ENCODE assay signal across 23 cellular contexts in genomic region chrX:115047715-115048114, GRCh38. TPM values are rescaled to one million over a fixed set of nuclear protein-coding genes. Genes with fewer than 3 reads are reported as not detected.
DNase-seq lines count a peak whose midpoint lies in the region; ATAC-seq and TF ChIP-seq lines count a peak whose summit lies in the region.
"Had no signal": no experiment of that assay in that cellular context is flagged by ENCODE, and none has a peak within 500 bp of the region (broad histone marks: within the 10 kb centered on the region; RNA-seq: fewer than 3 reads in every experiment).

No MANE protein-coding gene starts in this region.

- no peak overlapping the region for H4K12ac ChIP-seq in trophoblast cell (ENCODE audit: low read depth, low read length)

- no peak overlapping the region for H3K4ac ChIP-seq in trophoblast cell (ENCODE audit: low read depth, low read length)

- no peaks in the 10 kb centered on the region for H3K36me3 ChIP-seq in trophoblast cell (ENCODE audit: control insufficient read depth in 1 of 2, insufficient read depth in 2 of 2, low read length in 2 of 2)
- H3K36me3 ChIP-seq in right lobe of liver, result no peaks in the 10 kb centered on the region
- no peaks in the 10 kb centered on the region for H3K36me3 ChIP-seq in body of pancreas (replicated peaks in 1 of 2; ENCODE audit: insufficient read depth in 1 of 2, low read depth in 2 of 2)

- H2BK120ac ChIP-seq in trophoblast cell (ENCODE audit: insufficient read depth, low read length, poor library complexity), result no peak overlapping the region

- no peak for TF ChIP-seq POLR2A in right lobe of liver (IDR thresholded peaks at IDR 0.05)
- TF ChIP-seq POLR2A in body of pancreas (IDR thresholded peaks at IDR 0.05), result no peak

- H3K14ac ChIP-seq in trophoblast cell (ENCODE audit: low read length), result no peak overlapping the region

- TF ChIP-seq CTCF in foreskin keratinocyte (conservative IDR thresholded peaks at IDR 0.05), result no peak
- no peak for TF ChIP-seq CTCF in right lobe of liver (IDR thresholded peaks at IDR 0.05)
- TF ChIP-seq CTCF in body of pancreas (IDR thresholded peaks at IDR 0.05), result no peak

- in situ Hi-C loops in G401 (cut with HindIII; ENCODE audit: low sequenced_read_pairs), result no loop called here

- H3K27ac ChIP-seq in foreskin keratinocyte (no peak overlapping the region), trophoblast cell (ENCODE audit: low read depth, low read length) (no peak overlapping the region), right lobe of liver (no peak overlapping the region), body of pancreas (no peak overlapping the region)
- H3K27ac ChIP-seq: RWPE1 had no signal

- H3K4me1 ChIP-seq in foreskin keratinocyte, result no peaks in the 10 kb centered on the region
- no peaks in the 10 kb centered on the region for H3K4me1 ChIP-seq in trophoblast cell (ENCODE audit: control insufficient read depth in 1 of 2, insufficient read depth in 2 of 2, low read length in 2 of 2)
- H3K4me1 ChIP-seq in right lobe of liver, result no peaks in the 10 kb centered on the region
- no peaks in the 10 kb centered on the region for H3K4me1 ChIP-seq in body of pancreas

- no peak overlapping the region for H4K91ac ChIP-seq in trophoblast cell (ENCODE audit: low read depth, low read length)

- no peak overlapping the region for H2AFZ ChIP-seq in trophoblast cell (ENCODE audit: insufficient read depth, low read length, poor library complexity)

- H3K4me3 ChIP-seq in trophoblast cell (ENCODE audit: low read depth, low read length), result no peak overlapping the region
- no peak overlapping the region for H3K4me3 ChIP-seq in right lobe of liver
- H3K4me3 ChIP-seq in body of pancreas, result no peak overlapping the region

- no peak overlapping the region for H3K4me2 ChIP-seq in trophoblast cell (ENCODE audit: low read length)

- no peak overlapping the region for H3K23ac ChIP-seq in trophoblast cell (ENCODE audit: low read length)

- DNase-seq in EH (ENCODE audit: low read depth) (peak; percentile 57), foreskin keratinocyte (peak in 1 of 2 donors; percentile 43), trophoblast cell (peak; percentile 1 to 51), G401 (ENCODE audit: low spot score) (no peak), right lobe of liver (no peak), body of pancreas (no peak), NCI-H146 treated with DMSO at 0.1 percent for 48 hours (lab: John Stamatoyannopoulos, UW; ENCODE audit: unreplicated experiment) (no peak)
- DNase-seq: 8988T; AML-193; C1 segment of cervical spinal cord; CD8-positive, alpha-beta T cell; H9; KG1; NCI-H1092 treated with DMSO at 0.1 percent for 48 hours; NCI-H1436 treated with DMSO at 0.1 percent for 48 hours; NCI-H2029 treated with DMSO at 0.1 percent for 48 hours; NCI-H226; NCI-H510A treated with DMSO at 0.1 percent for 48 hours; NCI-H748 treated with DMSO at 0.1 percent for 48 hours; NK-92 treated with Interleukin-12 subunit alpha and Interleukin-12 subunit beta, amount 100 ng/mL, for 24 hours; SIG-M5 had no signal

- H3K27me3 ChIP-seq in foreskin keratinocyte, result no peaks in the 10 kb centered on the region
- H3K27me3 ChIP-seq in trophoblast cell (ENCODE audit: insufficient read depth, low read length), result no peaks in the 10 kb centered on the region
- H3K27me3 ChIP-seq in right lobe of liver, result no peaks in the 10 kb centered on the region
- no peaks in the 10 kb centered on the region for H3K27me3 ChIP-seq in body of pancreas

- intact Hi-C loops in right lobe of liver (cut with DNase I) (no loop called here), body of pancreas (cut with DNase I) (no loop called here)

- no peaks in the 10 kb centered on the region for H3K79me2 ChIP-seq in trophoblast cell (ENCODE audit: control insufficient read depth, insufficient read depth, low read length, poor library complexity)

- ATAC-seq in SK-N-SH treated with all-trans-retinoic acid at 6 μM for 48 hours, result peak; percentile 55; the same call in 2 of the 3 replicates
- peak; percentile 15 for ATAC-seq in foreskin keratinocyte
- no peak for ATAC-seq in right lobe of liver
- ATAC-seq in body of pancreas, result no peak
- ATAC-seq: CD8-positive, alpha-beta T cell had no signal

- no peak overlapping the region for H2AK5ac ChIP-seq in trophoblast cell (ENCODE audit: low read length)

- H3K9me3 ChIP-seq in trophoblast cell (ENCODE audit: insufficient read depth, low read depth, low read length) (no peaks in the 10 kb centered on the region), right lobe of liver (no peaks in the 10 kb centered on the region), body of pancreas (no peaks in the 10 kb centered on the region)

- no peak overlapping the region for H4K8ac ChIP-seq in trophoblast cell (ENCODE audit: low read depth, low read length)

- H3K9ac ChIP-seq in trophoblast cell (ENCODE audit: low read length), result no peak overlapping the region

- no peak overlapping the region for H3K18ac ChIP-seq in trophoblast cell (ENCODE audit: low read length)

- no peak overlapping the region for H2BK12ac ChIP-seq in trophoblast cell (ENCODE audit: low read length)

- H3K79me1 ChIP-seq in trophoblast cell (ENCODE audit: low read length), result no peaks in the 10 kb centered on the region

- no peak overlapping the region for H2BK5ac ChIP-seq in trophoblast cell (ENCODE audit: low read depth, low read length, poor library complexity)

TF ChIP-seq in SK-N-SH treated with all-trans-retinoic acid at 6 μM for 48 hours, 23 proteins besides CTCF, POLR2A, EP300 and RAD21:
- TF ChIP-seq ARNTL (CRISPR knock-in tag; IDR thresholded peaks at IDR 0.05; ENCODE audit: borderline replicate concordance, low read depth) (no peak), GLIS3 (CRISPR knock-in tag; IDR thresholded peaks at IDR 0.05) (no peak), SNAI2 (CRISPR knock-in tag; IDR thresholded peaks at IDR 0.05) (no peak), TSHZ2 (CRISPR knock-in tag; IDR thresholded peaks at IDR 0.05) (no peak), BACH2 (CRISPR knock-in tag; IDR thresholded peaks at IDR 0.05; ENCODE audit: borderline replicate concordance) (no peak), POU6F1 (CRISPR knock-in tag; IDR thresholded peaks at IDR 0.05; ENCODE audit: borderline replicate concordance, low read depth) (no peak)

RNA-seq across cellular contexts. Expression of gene IL13RA2, which starts 30.3 kb away (rescaled TPM):
- 0.32 and 0.85 TPM in 2 replicates for total RNA-seq in foreskin keratinocyte
- 0.43 and 0.54 TPM in 2 replicates for polyA plus RNA-seq in foreskin keratinocyte
- polyA plus RNA-seq in trophoblast cell (2013), result 0.04 TPM in 1 of 2 replicates, not detected in the other
- 1.5 and 2.0 TPM in 2 replicates for total RNA-seq in G401 (2014; rRNA removed; shearing (Covaris generic))
- total RNA-seq in right lobe of liver, result 1 to 10 TPM in 5 of 6 experiments, under 1 TPM in 1; 0.57 to 6.8 (median 2.2) TPM
- total RNA-seq in body of pancreas, result under 1 TPM in 1 of 2 donors, not detected in 1; 0.78 TPM
- total RNA-seq: CD8-positive, alpha-beta T cell; H9 had no signal

Comparison
In these comparisons a context has a peak if more than half of its experiments do, and no peak if none do; other contexts are left out.
1. DNase-seq: peak in EH (single experiment) and trophoblast cell (2 of 2); none in G401 (single experiment), right lobe of liver (0 of 3), body of pancreas (0 of 4) and NCI-H146 treated with DMSO at 0.1 percent for 48 hours (single experiment).
2. ATAC-seq: peak in SK-N-SH treated with all-trans-retinoic acid at 6 μM for 48 hours (single experiment) and foreskin keratinocyte (single experiment); none in right lobe of liver (0 of 4) and body of pancreas (single experiment).